ENCODE assay signal across 8 cellular contexts in the genomic region with DNA sequence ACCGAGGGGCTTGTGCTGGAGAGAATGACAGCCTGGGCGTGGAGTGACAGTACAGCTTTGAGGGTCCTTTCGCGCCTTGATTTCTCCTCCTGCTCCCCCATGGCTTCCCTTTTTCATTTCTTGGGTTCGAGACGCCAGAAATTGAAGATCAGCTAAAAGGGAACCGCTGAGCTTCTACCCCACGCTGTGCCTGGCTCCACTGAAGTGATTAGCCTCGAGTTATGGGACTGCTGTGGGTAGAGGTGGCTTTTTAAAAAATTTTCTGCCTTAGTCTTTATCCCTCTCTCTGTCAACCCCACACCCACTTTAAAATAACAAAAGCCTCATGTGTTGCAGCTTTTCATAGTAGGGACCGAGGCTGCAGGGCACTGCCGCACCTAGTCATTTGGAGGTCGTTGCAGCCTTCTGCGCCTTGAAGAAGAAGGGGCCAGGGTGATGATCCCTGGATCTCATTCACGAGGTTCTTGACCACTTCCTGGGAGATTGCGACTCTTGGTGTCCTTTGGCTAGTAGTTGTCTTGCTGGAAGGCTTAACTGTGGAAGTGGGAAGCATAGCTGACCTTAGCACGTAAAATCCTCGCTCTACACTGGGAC.
DNase-seq lines count a peak whose midpoint lies in the region; ATAC-seq and TF ChIP-seq lines count a peak whose summit lies in the region.

No MANE protein-coding gene starts in this region.

- in situ Hi-C loops in astrocyte of the spinal cord (cut with HindIII; ENCODE audit: low sequenced_read_pairs) = no loop called here

- peak overlapping the region; percentile 99 for H3K27ac Mint-ChIP-seq in activated T-cell treated with anti-CD3 and anti-CD28 coated beads, Interleukin-2, amount 50 U/mL, for 24 hours
- H3K27ac Mint-ChIP-seq in stimulated activated memory B cell treated with anti-CD40 and anti-IgM and Interleukin-4, amounts not matched to agents 10 μg/mL and 1 μg/mL and 100 μg/mL, for 72 hours = peak overlapping the region; percentile 97

- no peaks in the 10 kb centered on the region for H3K9me3 Mint-ChIP-seq in activated T-cell treated with anti-CD3 and anti-CD28 coated beads, Interleukin-2, amount 50 U/mL, for 24 hours
- no peaks in the 10 kb centered on the region for H3K9me3 Mint-ChIP-seq in stimulated activated memory B cell treated with anti-CD40 and anti-IgM and Interleukin-4, amounts not matched to agents 10 μg/mL and 1 μg/mL and 100 μg/mL, for 72 hours

- no peaks in the 10 kb centered on the region for H3K27me3 Mint-ChIP-seq in activated T-cell treated with anti-CD3 and anti-CD28 coated beads, Interleukin-2, amount 50 U/mL, for 24 hours
- H3K27me3 Mint-ChIP-seq in stimulated activated memory B cell treated with anti-CD40 and anti-IgM and Interleukin-4, amounts not matched to agents 10 μg/mL and 1 μg/mL and 100 μg/mL, for 72 hours = no peaks in the 10 kb centered on the region

- peaks cover 57% of the 10 kb centered on the region for H3K4me1 Mint-ChIP-seq in activated T-cell treated with anti-CD3 and anti-CD28 coated beads, Interleukin-2, amount 50 U/mL, for 24 hours (ENCODE audit: low read depth)
- peaks cover 34% of the 10 kb centered on the region for H3K4me1 Mint-ChIP-seq in stimulated activated memory B cell treated with anti-CD40 and anti-IgM and Interleukin-4, amounts not matched to agents 10 μg/mL and 1 μg/mL and 100 μg/mL, for 72 hours

- peak; percentile 33 for DNase-seq in activated T-cell treated with anti-CD3 and anti-CD28 coated beads, Interleukin-2, amount 50 U/mL, for 24 hours
- DNase-seq in activated T-cell treated with anti-CD3 and anti-CD28 coated beads for 4 hours (no peak), MV-4-11 (lab: John Stamatoyannopoulos, UW) (peak; percentile 20), astrocyte of the spinal cord (ENCODE audit: low read depth, low spot score) (peak; percentile 9), islet precursor cell (peak; percentile 57)
- DNase-seq in activated CD4-positive, CD25-positive, alpha-beta regulatory T cell (lab: John Stamatoyannopoulos, UW) = no peak

- H3K4me3 ChIP-seq in astrocyte of the spinal cord (ENCODE audit: low read depth, low read length) = peak overlapping the region; percentile 79

- no peak for TF ChIP-seq CTCF in astrocyte of the spinal cord (IDR thresholded peaks at IDR 0.05; ENCODE audit: low read depth, low read length)

- ATAC-seq in stimulated activated memory B cell treated with anti-CD40 and anti-IgM and Interleukin-4, amounts not matched to agents 10 μg/mL and 1 μg/mL and 100 μg/mL, for 72 hours = peak; percentile 1
- ATAC-seq in GM21825 (IDR thresholded peaks at IDR 0.05; ENCODE audit: unreplicated experiment) = no peak

- H3K4me3 Mint-ChIP-seq in activated T-cell treated with anti-CD3 and anti-CD28 coated beads, Interleukin-2, amount 50 U/mL, for 24 hours = peak overlapping the region; percentile 96
- H3K4me3 Mint-ChIP-seq in stimulated activated memory B cell treated with anti-CD40 and anti-IgM and Interleukin-4, amounts not matched to agents 10 μg/mL and 1 μg/mL and 100 μg/mL, for 72 hours = peak overlapping the region; percentile 91

- peaks cover 43% of the 10 kb centered on the region for H3K36me3 Mint-ChIP-seq in activated T-cell treated with anti-CD3 and anti-CD28 coated beads, Interleukin-2, amount 50 U/mL, for 24 hours (ENCODE audit: low read depth)
- H3K36me3 Mint-ChIP-seq in stimulated activated memory B cell treated with anti-CD40 and anti-IgM and Interleukin-4, amounts not matched to agents 10 μg/mL and 1 μg/mL and 100 μg/mL, for 72 hours = no peaks in the 10 kb centered on the region

Comparison
In these comparisons a context has a peak if more than half of its experiments do, and no peak if none do; other contexts are left out.
1. DNase-seq: peak in activated T-cell treated with anti-CD3 and anti-CD28 coated beads, Interleukin-2, amount 50 U/mL, for 24 hours (single experiment), MV-4-11 (single experiment), astrocyte of the spinal cord (single experiment) and islet precursor cell (single experiment); none in activated T-cell treated with anti-CD3 and anti-CD28 coated beads for 4 hours (single experiment) and activated CD4-positive, CD25-positive, alpha-beta regulatory T cell (0 of 4).